Comparison of ENCODE assay signal across 26 cellular contexts in the genomic region with DNA sequence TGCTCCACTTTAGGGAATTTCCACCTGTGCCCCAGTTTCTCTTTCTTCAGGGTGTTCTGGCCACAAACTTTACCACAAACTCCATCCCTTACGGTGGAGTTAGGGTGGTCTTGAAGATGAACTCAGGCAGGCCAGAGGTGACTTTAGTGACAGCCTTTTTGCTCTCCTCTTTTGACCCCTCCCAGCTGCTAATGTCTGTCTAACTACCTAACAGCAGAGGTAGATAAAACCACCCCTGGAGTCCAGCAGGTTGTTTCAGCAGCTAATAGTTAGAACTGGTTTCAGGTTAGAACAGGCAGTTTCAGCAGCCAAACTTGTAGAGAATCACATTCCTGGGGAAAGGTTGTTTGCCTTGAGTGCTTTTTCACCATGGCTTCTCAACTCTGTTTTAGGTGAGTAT.
"Had no signal": no experiment of that assay in that cellular context is flagged by ENCODE, and none has a peak within 500 bp of the region (broad histone marks: within the 10 kb centered on the region; RNA-seq: fewer than 3 reads in every experiment).

No MANE protein-coding gene starts in this region.

- H3K27ac ChIP-seq: coronary artery, esophagus squamous epithelium, heart right ventricle, lower lobe of right lung, parathyroid adenoma, right lobe of liver, thoracic aorta, tibial nerve, upper lobe of left lung, uterus had no signal

- H3K4me3 ChIP-seq: coronary artery, esophagus squamous epithelium, heart right ventricle, lower lobe of right lung, mucosa of descending colon, right lobe of liver, thoracic aorta, tibial nerve, upper lobe of left lung, uterus had no signal

- H2AFZ ChIP-seq: parathyroid adenoma had no signal

- H3K4me1 ChIP-seq: esophagus squamous epithelium, heart right ventricle, lower lobe of right lung, parathyroid adenoma, right lobe of liver, tibial nerve, upper lobe of left lung, uterus had no signal

- FAIRE-seq: endometrium, small intestine had no signal

- H3K79me2 ChIP-seq: parathyroid adenoma had no signal

- H3K9me3 ChIP-seq: esophagus squamous epithelium, lower lobe of right lung, right lobe of liver, thoracic aorta, tibial nerve, upper lobe of left lung, uterus had no signal

- H3K36me3 ChIP-seq: esophagus squamous epithelium, heart right ventricle, lower lobe of right lung, right lobe of liver, thoracic aorta, tibial nerve, upper lobe of left lung, uterus had no signal

- DNase-seq: effector memory CD8-positive, alpha-beta T cell; erythroblast; esophagus squamous epithelium; foreskin melanocyte; glutamatergic neuron; heart right ventricle; hippocampal formation; immature natural killer cell; islet precursor cell; kidney glomerular epithelial cell; left ventricle myocardium superior; lower lobe of right lung; mucosa of descending colon; naive B cell; right lobe of liver; small intestine; stimulated activated CD4-positive, alpha-beta T cell treated with anti-CD3 and anti-CD28 coated beads, Interleukin-15, amount 100 ng/mL, for 24 hours; stimulated activated CD4-positive, alpha-beta T cell treated with anti-CD3 and anti-CD28 coated beads, Interleukin-2, amount 100 ng/mL, for 48 hours; stimulated activated naive B cell treated with anti-CD40 and anti-IgM and Interleukin-4, amounts not matched to agents 10 μg/mL and 1 μg/mL and 100 μg/mL, for 72 hours; upper lobe of left lung; uterus had no signal

- H3K9ac ChIP-seq: parathyroid adenoma had no signal

- H3K27me3 ChIP-seq: esophagus squamous epithelium, heart right ventricle, right lobe of liver, tibial nerve, upper lobe of left lung, uterus had no signal
